Comparison of ENCODE assay signal across 15 cellular contexts in genomic region chr6:151629791-151630190, GRCh38.
"Had no signal": no experiment of that assay in that cellular context is flagged by ENCODE, and none has a peak within 500 bp of the region (broad histone marks: within the 10 kb centered on the region; RNA-seq: fewer than 3 reads in every experiment).

No MANE protein-coding gene starts in this region.

- DNase-seq: activated CD4-positive, alpha-beta T cell treated with anti-CD3 and anti-CD28 coated beads for 1 hour; activated CD4-positive, alpha-beta T cell treated with anti-CD3 and anti-CD28 coated beads, Interleukin-2, amount 50 U/mL, for 4 hours; activated naive CD4-positive, alpha-beta T cell treated with Interleukin-2 at 50 U/mL for 16 hours; activated T-cell treated with anti-CD3 and anti-CD28 coated beads for 4 hours; anterior cingulate cortex; erythroblast; kidney glomerular epithelial cell; occipital lobe; psoas muscle; spleen; stimulated activated naive CD8-positive, alpha-beta T cell treated with anti-CD3 and anti-CD28 coated beads, Interleukin-15, amount 100 ng/mL, for 72 hours; T-helper 1 cell; T1000 had no signal

- H3K27me3 ChIP-seq: spleen had no signal

- H3K4me1 ChIP-seq: psoas muscle, spleen had no signal

- H3K4me3 ChIP-seq: psoas muscle, spleen, thoracic aorta had no signal

- H3K27ac ChIP-seq: psoas muscle, spleen, thoracic aorta had no signal

- H3K9me3 ChIP-seq: psoas muscle, spleen, thoracic aorta had no signal

- ATAC-seq: activated T-helper 17 cell treated with anti-CD3 and anti-CD28 coated beads, Interleukin-2, amount 50 U/mL, for 72 hours; psoas muscle; stimulated activated naive CD8-positive, alpha-beta T cell treated with anti-CD3 and anti-CD28 coated beads, Interleukin-15, amount 100 ng/mL, for 72 hours had no signal

- H3K36me3 ChIP-seq: spleen, thoracic aorta had no signal
